In the genomic region with DNA sequence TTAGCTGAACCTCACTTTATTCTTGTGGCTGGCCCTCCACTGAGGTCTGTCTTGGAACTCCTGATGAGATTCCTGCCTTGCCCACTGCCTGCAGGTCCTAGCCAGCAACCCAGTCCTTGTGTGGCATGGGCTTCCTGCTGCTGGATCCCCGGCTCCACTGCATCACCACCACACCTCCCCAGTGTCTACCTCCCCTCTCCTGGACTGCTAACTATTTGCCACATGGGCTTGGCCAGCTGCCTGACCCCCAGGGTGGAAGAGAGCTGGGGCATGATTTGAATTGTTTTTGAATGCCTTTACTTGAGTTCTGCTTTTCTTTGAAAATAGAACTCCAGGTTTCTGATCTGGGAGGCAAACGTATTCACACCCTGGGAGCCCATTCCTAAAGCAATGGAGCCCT, we compare ENCODE assay signal across 14 cellular contexts. TPM values are rescaled to one million over a fixed set of nuclear protein-coding genes. Genes with fewer than 3 reads are reported as not detected.
"Had no signal": no experiment of that assay in that cellular context is flagged by ENCODE, and none has a peak within 500 bp of the region (broad histone marks: within the 10 kb centered on the region; RNA-seq: fewer than 3 reads in every experiment).

No MANE protein-coding gene starts in this region.

- H3K36me3 Mint-ChIP-seq: brain; naive thymus-derived CD8-positive, alpha-beta T cell had no signal

- H3K4me1 Mint-ChIP-seq: activated CD4-positive, alpha-beta T cell treated with anti-CD3 and anti-CD28 coated beads for 36 hours; naive thymus-derived CD8-positive, alpha-beta T cell had no signal

- H3K27ac Mint-ChIP-seq: activated CD4-positive, alpha-beta T cell treated with anti-CD3 and anti-CD28 coated beads for 36 hours; naive thymus-derived CD8-positive, alpha-beta T cell had no signal

- H3K36me3 ChIP-seq: lower lobe of right lung, ovary, tibial nerve had no signal

- H3K4me1 ChIP-seq: lower lobe of right lung had no signal

- H3K4me3 Mint-ChIP-seq: activated CD4-positive, alpha-beta T cell treated with anti-CD3 and anti-CD28 coated beads for 36 hours; brain; naive thymus-derived CD8-positive, alpha-beta T cell had no signal

- H3K9me3 ChIP-seq: lower lobe of right lung, ovary, tibial nerve had no signal

- H3K4me3 ChIP-seq: lower lobe of right lung, ovary, tibial nerve had no signal

- H3K9me3 Mint-ChIP-seq: brain had no signal

- ATAC-seq: activated CD4-positive, alpha-beta T cell treated with anti-CD3 and anti-CD28 coated beads for 36 hours; left cardiac atrium; lower lobe of right lung; naive thymus-derived CD8-positive, alpha-beta T cell had no signal

- DNase-seq: activated CD4-positive, alpha-beta T cell treated with anti-CD3 and anti-CD28 coated beads for 36 hours; activated naive CD4-positive, alpha-beta T cell treated with Interleukin-2 at 50 U/mL for 16 hours; cerebellar nuclear complex; dermis blood vessel endothelial cell; hippocampal formation; left cardiac atrium; lower lobe of right lung; naive thymus-derived CD8-positive, alpha-beta T cell; ovary; small intestine; T-helper 9 cell had no signal

- H3K27me3 ChIP-seq: ovary, tibial nerve had no signal

- H3K27ac ChIP-seq: lower lobe of right lung, ovary, VCaP had no signal

RNA-seq across cellular contexts. Expression of gene SPAG17, which starts 41.2 kb away (rescaled TPM):
- total RNA-seq: activated CD4-positive, alpha-beta T cell treated with anti-CD3 and anti-CD28 coated beads for 36 hours; naive thymus-derived CD8-positive, alpha-beta T cell had no signal
- polyA plus RNA-seq: naive thymus-derived CD8-positive, alpha-beta T cell had no signal
